In genomic region chr1:155776414-155776813, GRCh38 we compare ENCODE assay signal across 11 cellular contexts.
A peak's percentile ranks its signal among the peaks of the same experiment; 100 is the strongest.
DNase-seq lines count a peak whose midpoint lies in the region; ATAC-seq and TF ChIP-seq lines count a peak whose summit lies in the region.
"Had no signal": no experiment of that assay in that cellular context is flagged by ENCODE, and none has a peak within 500 bp of the region (broad histone marks: within the 10 kb centered on the region; RNA-seq: fewer than 3 reads in every experiment).

No MANE protein-coding gene starts in this region.

- no peaks in the 10 kb centered on the region for H4K20me1 ChIP-seq in hepatocyte (ENCODE audit: insufficient read depth, poor library complexity, severe bottlenecking)

- H3K27me3 Mint-ChIP-seq in IgD-negative memory B cell, result no peaks in the 10 kb centered on the region
- H3K27me3 Mint-ChIP-seq in activated CD4-positive, alpha-beta memory T cell treated with anti-CD3 and anti-CD28 coated beads, Interleukin-2, amount 10 ng/mL, durations not matched to agents 7 days and 5 days, result no peaks in the 10 kb centered on the region
- H3K27me3 Mint-ChIP-seq in memory B cell, result no peaks in the 10 kb centered on the region

- no peaks in the 10 kb centered on the region for H3K27me3 ChIP-seq in hepatocyte
- H3K27me3 ChIP-seq: heart right ventricle, neutrophil had no signal

- CTCF ChIA-PET in activated CD4-positive, alpha-beta memory T cell treated with anti-CD3 and anti-CD28 coated beads, Interleukin-2, amount 10 ng/mL, durations not matched to agents 7 days and 5 days (lab: Charles Lee), result no interaction called here

- H3K36me3 Mint-ChIP-seq in IgD-negative memory B cell (no peaks in the 10 kb centered on the region), memory B cell (peaks cover 41% of the 10 kb centered on the region)
- H3K36me3 Mint-ChIP-seq in activated CD4-positive, alpha-beta memory T cell treated with anti-CD3 and anti-CD28 coated beads, Interleukin-2, amount 10 ng/mL, durations not matched to agents 7 days and 5 days (ENCODE audit: low read depth), result peaks cover 56% of the 10 kb centered on the region

- H3K4me2 ChIP-seq in hepatocyte, result no peak overlapping the region

- no peak for TF ChIP-seq CTCF in hepatocyte (IDR thresholded peaks at IDR 0.05; ENCODE audit: poor library complexity)

- H3K36me3 ChIP-seq in hepatocyte (replicated peaks; ENCODE audit: insufficient read depth, low read depth), result peaks cover 4% of the 10 kb centered on the region

- no peak overlapping the region for H2AFZ ChIP-seq in hepatocyte

- H3K4me1 Mint-ChIP-seq in IgD-negative memory B cell, result no peaks in the 10 kb centered on the region
- H3K4me1 Mint-ChIP-seq in activated CD4-positive, alpha-beta memory T cell treated with anti-CD3 and anti-CD28 coated beads, Interleukin-2, amount 10 ng/mL, durations not matched to agents 7 days and 5 days, result peaks cover 17% of the 10 kb centered on the region
- peaks cover 4% of the 10 kb centered on the region for H3K4me1 Mint-ChIP-seq in memory B cell

- H3K9me3 Mint-ChIP-seq in IgD-negative memory B cell (no peaks in the 10 kb centered on the region), memory B cell (no peaks in the 10 kb centered on the region)
- H3K9me3 Mint-ChIP-seq in activated CD4-positive, alpha-beta memory T cell treated with anti-CD3 and anti-CD28 coated beads, Interleukin-2, amount 10 ng/mL, durations not matched to agents 7 days and 5 days, result no peaks in the 10 kb centered on the region

- 98% methylated on average over 4 of the region's 4 CpGs for WGBS in hepatocyte (ENCODE audit: low lambda C conversion rate, missing lambda C conversion rate)

- H3K27ac ChIP-seq in hepatocyte, result no peak overlapping the region
- H3K27ac ChIP-seq: heart right ventricle, neutrophil had no signal

- POLR2A ChIA-PET in activated CD4-positive, alpha-beta memory T cell treated with anti-CD3 and anti-CD28 coated beads, Interleukin-2, amount 10 ng/mL, durations not matched to agents 7 days and 5 days (lab: Charles Lee), result interaction anchor here (0.6 to 1.5 kb wide), 2 partner anchors 13 to 443 kb away, joined by 3 to 4 read pairs; no protein-coding TSS in a partner anchor

- H3K4me1 ChIP-seq in hepatocyte (ENCODE audit: insufficient read depth), result no peaks in the 10 kb centered on the region
- H3K4me1 ChIP-seq: heart right ventricle had no signal

- H3K4me3 Mint-ChIP-seq in IgD-negative memory B cell (no peak overlapping the region), memory B cell (no peak overlapping the region)
- no peak overlapping the region for H3K4me3 Mint-ChIP-seq in activated CD4-positive, alpha-beta memory T cell treated with anti-CD3 and anti-CD28 coated beads, Interleukin-2, amount 10 ng/mL, durations not matched to agents 7 days and 5 days

- no peak for ATAC-seq in memory B cell (ENCODE audit: low read depth)
- ATAC-seq in GM21717 (IDR thresholded peaks at IDR 0.05; ENCODE audit: unreplicated experiment), result no peak

- no peaks in the 10 kb centered on the region for H3K9me3 ChIP-seq in hepatocyte (ENCODE audit: low read depth)
- H3K9me3 ChIP-seq: heart right ventricle, neutrophil had no signal

- no peaks in the 10 kb centered on the region for H3K79me2 ChIP-seq in hepatocyte

- peak overlapping the region in 2 of 3 donors; percentile 39 to 50 for H3K27ac Mint-ChIP-seq in IgD-negative memory B cell
- peak overlapping the region; percentile 80 for H3K27ac Mint-ChIP-seq in activated CD4-positive, alpha-beta memory T cell treated with anti-CD3 and anti-CD28 coated beads, Interleukin-2, amount 10 ng/mL, durations not matched to agents 7 days and 5 days
- H3K27ac Mint-ChIP-seq in memory B cell, result peak overlapping the region; percentile 62

- H3K9me2 ChIP-seq in hepatocyte (replicated peaks; ENCODE audit: insufficient read depth), result no peaks in the 10 kb centered on the region

- DNase-seq in activated CD4-positive, alpha-beta T cell treated with anti-CD3 and anti-CD28 coated beads for 48 hours, result peak; percentile 4
- DNase-seq in activated CD4-positive, alpha-beta T cell treated with anti-CD3 and anti-CD28 coated beads, Interleukin-2, amount 50 U/mL, for 48 hours, result no peak
- peak; percentile 45 for DNase-seq in activated CD4-positive, alpha-beta memory T cell treated with anti-CD3 and anti-CD28 coated beads, Interleukin-2, amount 10 ng/mL, durations not matched to agents 7 days and 5 days
- DNase-seq in memory B cell (ENCODE audit: low spot score in 2 of 2) (no peak), hepatocyte (ENCODE audit: low spot score) (no peak), hippocampal formation (lab: John Stamatoyannopoulos, UW) (no peak)
- DNase-seq: NCI-H2029 had no signal

- H3K4me3 ChIP-seq in hepatocyte, result no peak overlapping the region
- H3K4me3 ChIP-seq: heart right ventricle had no signal

Comparison
In these comparisons a context has a peak if more than half of its experiments do, and no peak if none do; other contexts are left out.
1. DNase-seq: peak in activated CD4-positive, alpha-beta T cell treated with anti-CD3 and anti-CD28 coated beads for 48 hours (single experiment) and activated CD4-positive, alpha-beta memory T cell treated with anti-CD3 and anti-CD28 coated beads, Interleukin-2, amount 10 ng/mL, durations not matched to agents 7 days and 5 days (single experiment); none in activated CD4-positive, alpha-beta T cell treated with anti-CD3 and anti-CD28 coated beads, Interleukin-2, amount 50 U/mL, for 48 hours (0 of 2), memory B cell (0 of 2), hepatocyte (single experiment) and hippocampal formation (0 of 2).
2. Peak in every context shown above with its lines, with median percentiles within 50 percentile points of each other: H3K27ac Mint-ChIP-seq.